Comparison of ENCODE assay signal across 21 cellular contexts in the genomic region with DNA sequence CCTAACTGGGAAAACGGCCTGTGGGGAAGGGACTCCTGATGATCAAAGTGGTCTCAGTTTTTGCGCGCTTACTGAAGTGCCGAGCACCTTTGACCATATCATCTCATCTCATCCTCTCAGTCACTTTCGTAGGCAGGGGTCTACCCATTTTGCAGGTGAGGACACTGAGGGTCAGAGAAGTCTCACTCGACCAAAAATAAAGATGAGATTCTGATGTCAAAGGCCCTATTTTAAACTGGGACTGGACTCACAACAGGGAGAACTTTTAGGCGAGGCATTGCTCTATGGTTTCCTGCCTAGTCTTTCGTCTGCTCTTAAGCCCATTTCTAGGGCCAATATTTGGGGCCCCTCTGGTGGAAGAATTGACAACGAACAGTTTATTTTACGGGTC. TPM values are rescaled to one million over a fixed set of nuclear protein-coding genes. Genes with fewer than 3 reads are reported as not detected.
DNase-seq lines count a peak whose midpoint lies in the region; ATAC-seq and TF ChIP-seq lines count a peak whose summit lies in the region.
"Had no signal": no experiment of that assay in that cellular context is flagged by ENCODE, and none has a peak within 500 bp of the region (broad histone marks: within the 10 kb centered on the region; RNA-seq: fewer than 3 reads in every experiment).

No MANE protein-coding gene starts in this region.

- intact Hi-C loops in esophagus squamous epithelium (cut with DNase I): no loop called here
- intact Hi-C loops in sigmoid colon (cut with DNase I): no loop called here

- no peaks in the 10 kb centered on the region for H3K27me3 ChIP-seq in RWPE2 (ENCODE audit: insufficient read depth, poor library complexity, severe bottlenecking)
- peaks cover 0 to 44% (median 0%) of the 10 kb centered on the region in 4 donors for H3K27me3 ChIP-seq in esophagus squamous epithelium
- peaks cover 11 to 44% (median 29%) of the 10 kb centered on the region in 3 donors for H3K27me3 ChIP-seq in sigmoid colon

- no peaks in the 10 kb centered on the region for H3K9me3 Mint-ChIP-seq in progenitor cell of endocrine pancreas (ENCODE audit: low read depth)
- H3K9me3 Mint-ChIP-seq: activated naive CD8-positive, alpha-beta T cell treated with anti-CD3 and anti-CD28 coated beads, Interleukin-2, amount 50 U/mL, for 24 hours; activated T-cell treated with anti-CD3 and anti-CD28 coated beads, Interleukin-2, amount 50 U/mL, for 24 hours; CD8-positive, alpha-beta T cell; memory B cell; stimulated activated effector memory CD8-positive, alpha-beta T cell treated with anti-CD3 and anti-CD28 coated beads, Interleukin-12 subunit alpha, Interleukin-12 subunit beta, amount 100 ng/mL, for 72 hours had no signal

- no peak for TF ChIP-seq EP300 in sigmoid colon (IDR thresholded peaks at IDR 0.05)

- no peak overlapping the region for H3K27ac Mint-ChIP-seq in progenitor cell of endocrine pancreas
- H3K27ac Mint-ChIP-seq: activated naive CD8-positive, alpha-beta T cell treated with anti-CD3 and anti-CD28 coated beads, Interleukin-2, amount 50 U/mL, for 24 hours; activated T-cell treated with anti-CD3 and anti-CD28 coated beads, Interleukin-2, amount 50 U/mL, for 24 hours; CD8-positive, alpha-beta T cell; memory B cell; stimulated activated effector memory CD8-positive, alpha-beta T cell treated with anti-CD3 and anti-CD28 coated beads, Interleukin-12 subunit alpha, Interleukin-12 subunit beta, amount 100 ng/mL, for 72 hours had no signal

- 67 to 81% methylated on average over 8 to 9 of the region's 10 CpGs for WGBS in esophagus squamous epithelium, 2 donors
- 72 to 76% methylated on average over 10 of the region's 10 CpGs for WGBS in sigmoid colon, 2 donors

- H3K27me3 Mint-ChIP-seq in progenitor cell of endocrine pancreas: peaks cover 77% of the 10 kb centered on the region

- TF ChIP-seq POLR2A in esophagus squamous epithelium (IDR thresholded peaks at IDR 0.05) (no peak), sigmoid colon (IDR thresholded peaks at IDR 0.05) (no peak)

- H3K9me3 ChIP-seq in ES-I3 (ENCODE audit: control insufficient read depth, insufficient read depth, low read length) (no peaks in the 10 kb centered on the region), RWPE2 (ENCODE audit: severe bottlenecking) (no peaks in the 10 kb centered on the region), esophagus squamous epithelium (no peaks in the 10 kb centered on the region), sigmoid colon (no peaks in the 10 kb centered on the region)

- H3K9ac ChIP-seq in ES-I3 (ENCODE audit: low read depth, low read length): peak overlapping the region; percentile 28; the same call in 1 of the 2 replicates

- TF ChIP-seq CTCF in RWPE2 (IDR thresholded peaks at IDR 0.05; ENCODE audit: poor library complexity, severe bottlenecking) (no peak), esophagus squamous epithelium (IDR thresholded peaks at IDR 0.05) (no peak), progenitor cell of endocrine pancreas (IDR thresholded peaks at IDR 0.05; ENCODE audit: unreplicated experiment) (no peak), sigmoid colon (IDR thresholded peaks at IDR 0.05) (no peak), foreskin fibroblast (IDR thresholded peaks at IDR 0.05; ENCODE audit: low read depth, low read length) (no peak)

- no peaks in the 10 kb centered on the region for H3K36me3 Mint-ChIP-seq in progenitor cell of endocrine pancreas (ENCODE audit: insufficient read depth)
- H3K36me3 Mint-ChIP-seq: CD8-positive, alpha-beta T cell; memory B cell; stimulated activated effector memory CD8-positive, alpha-beta T cell treated with anti-CD3 and anti-CD28 coated beads, Interleukin-12 subunit alpha, Interleukin-12 subunit beta, amount 100 ng/mL, for 72 hours had no signal

- no peaks in the 10 kb centered on the region for H3K4me1 ChIP-seq in ES-I3 (ENCODE audit: insufficient read depth, low read length)
- H3K4me1 ChIP-seq in RWPE2 (ENCODE audit: insufficient read depth, poor library complexity, severe bottlenecking): peaks cover 2% of the 10 kb centered on the region
- H3K4me1 ChIP-seq in esophagus squamous epithelium: peaks cover 8 to 23% (median 8%) of the 10 kb centered on the region in 3 donors
- peaks cover 0 to 10% (median 9%) of the 10 kb centered on the region in 4 donors for H3K4me1 ChIP-seq in sigmoid colon

- H3K27ac ChIP-seq in RWPE2 (ENCODE audit: poor library complexity, severe bottlenecking): no peak overlapping the region
- no peak overlapping the region for H3K27ac ChIP-seq in esophagus squamous epithelium
- H3K27ac ChIP-seq in sigmoid colon: no peak overlapping the region

- H3K4me3 ChIP-seq in RWPE2 (ENCODE audit: severe bottlenecking) (peak overlapping the region; percentile 46), esophagus squamous epithelium (peak overlapping the region; percentile 40 to 67 (median 50)), sigmoid colon (no peak overlapping the region), foreskin fibroblast (ENCODE audit: low read depth in 1 of 2, low read length in 2 of 2) (no peak overlapping the region)

- H3K36me3 ChIP-seq in ES-I3 (ENCODE audit: insufficient read depth, low read length) (no peaks in the 10 kb centered on the region), RWPE2 (ENCODE audit: low read depth) (no peaks in the 10 kb centered on the region), esophagus squamous epithelium (no peaks in the 10 kb centered on the region), sigmoid colon (no peaks in the 10 kb centered on the region)

- peak overlapping the region; percentile 16 for H3K4me3 Mint-ChIP-seq in progenitor cell of endocrine pancreas (ENCODE audit: low read depth)
- H3K4me3 Mint-ChIP-seq: activated naive CD8-positive, alpha-beta T cell treated with anti-CD3 and anti-CD28 coated beads, Interleukin-2, amount 50 U/mL, for 24 hours; activated T-cell treated with anti-CD3 and anti-CD28 coated beads, Interleukin-2, amount 50 U/mL, for 24 hours; CD8-positive, alpha-beta T cell; memory B cell; stimulated activated effector memory CD8-positive, alpha-beta T cell treated with anti-CD3 and anti-CD28 coated beads, Interleukin-12 subunit alpha, Interleukin-12 subunit beta, amount 100 ng/mL, for 72 hours had no signal

- H3K4me1 Mint-ChIP-seq in progenitor cell of endocrine pancreas (ENCODE audit: low read depth): peaks cover 5% of the 10 kb centered on the region
- H3K4me1 Mint-ChIP-seq: activated naive CD8-positive, alpha-beta T cell treated with anti-CD3 and anti-CD28 coated beads, Interleukin-2, amount 50 U/mL, for 24 hours; memory B cell; stimulated activated effector memory CD8-positive, alpha-beta T cell treated with anti-CD3 and anti-CD28 coated beads, Interleukin-12 subunit alpha, Interleukin-12 subunit beta, amount 100 ng/mL, for 72 hours had no signal

- DNase-seq in RWPE2 (ENCODE audit: low spot score): no peak
- DNase-seq in esophagus squamous epithelium (lab: John Stamatoyannopoulos, UW): no peak
- no peak for DNase-seq in progenitor cell of endocrine pancreas (ENCODE audit: low spot score, unreplicated experiment)
- no peak for DNase-seq in sigmoid colon
- no peak for DNase-seq in foreskin fibroblast
- no peak for DNase-seq in DMS153 (lab: John Stamatoyannopoulos, UW)
- DNase-seq: activated gamma-delta T cell treated with Interleukin-2 at 50 U/mL for 16 hours; activated naive CD8-positive, alpha-beta T cell treated with anti-CD3 and anti-CD28 coated beads, Interleukin-2, amount 50 U/mL, for 24 hours; activated T-cell treated with anti-CD3 and anti-CD28 coated beads, Interleukin-2, amount 50 U/mL, for 24 hours; DMS79; left colon; NCI-H1105; NCI-H2029; T-helper 1 cell had no signal

- ATAC-seq in RWPE2 (ENCODE audit: low read depth): no peak
- ATAC-seq: activated naive CD8-positive, alpha-beta T cell treated with anti-CD3 and anti-CD28 coated beads, Interleukin-2, amount 50 U/mL, for 24 hours; CD8-positive, alpha-beta T cell; left colon; stimulated activated effector memory CD8-positive, alpha-beta T cell treated with anti-CD3 and anti-CD28 coated beads, Interleukin-12 subunit alpha, Interleukin-12 subunit beta, amount 100 ng/mL, for 72 hours had no signal

RNA-seq across cellular contexts. Expression of a gene that starts 0.8 kb away (rescaled TPM):
- total RNA-seq in esophagus squamous epithelium (10 to 100 TPM in 2 of 4 donors, 1 to 10 TPM in 2; 6.2 to 13.4 (median 9.5) TPM), progenitor cell of endocrine pancreas (0.19 and 0.22 TPM in 2 replicates), sigmoid colon (under 1 TPM in 1 of 4 donors, not detected in 3; 0.14 TPM)
- under 1 TPM in 1 of 3 donors, not detected in 2; 0.03 TPM for polyA plus RNA-seq in sigmoid colon
- total RNA-seq: activated CD8-positive, alpha-beta memory T cell treated with anti-CD3 and anti-CD28 coated beads for 36 hours; CD8-positive, alpha-beta T cell; fibroblast of lung; RPMI7951 had no signal

Comparison
In these comparisons a context has a peak if more than half of its experiments do, and no peak if none do; other contexts are left out.
1. H3K4me3 ChIP-seq: peak in RWPE2 (single experiment) and esophagus squamous epithelium (4 of 4); none in sigmoid colon (0 of 4) and foreskin fibroblast (0 of 2).